In the genomic region with DNA sequence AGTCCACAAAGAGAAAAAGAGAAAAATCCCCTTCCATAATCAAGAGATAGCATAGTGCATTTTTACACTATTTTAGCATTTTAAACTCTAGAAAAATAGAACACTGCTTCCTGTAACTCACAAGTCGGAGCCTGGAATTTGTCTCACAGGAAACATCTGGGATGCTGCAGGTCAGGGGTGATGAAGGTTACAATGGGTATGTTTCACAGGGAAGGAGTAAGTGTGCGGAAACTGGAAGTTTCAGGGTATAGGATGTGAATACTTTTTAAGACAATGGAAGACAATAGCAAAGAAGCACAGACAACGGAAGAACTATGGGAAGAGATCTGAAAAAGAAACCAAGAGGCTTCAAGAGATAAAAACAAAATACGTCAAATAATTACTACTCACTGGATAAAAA, we compare ENCODE assay signal across 2 cellular contexts.
TF ChIP-seq lines count a peak whose summit lies in the region.

No MANE protein-coding gene starts in this region.

TF ChIP-seq in liver, 16 proteins besides CTCF, POLR2A, EP300 and RAD21 (continued from another document):
- TF ChIP-seq REST (IDR thresholded peaks at IDR 0.05) (no peak), RXRA (IDR thresholded peaks at IDR 0.05) (peak; percentile 20 to 22), EGR1 (IDR thresholded peaks at IDR 0.05; ENCODE audit: low read depth in 2 of 2) (no peak), FOXA1 (IDR thresholded peaks at IDR 0.05) (no peak)

TF ChIP-seq in HepG2, 621 proteins besides CTCF, POLR2A, EP300 and RAD21 (continued from another document):
- no peak for TF ChIP-seq TRAFD1 (CRISPR knock-in tag; IDR thresholded peaks at IDR 0.05; ENCODE audit: borderline replicate concordance)
- TF ChIP-seq ZBTB1 (CRISPR knock-in tag; IDR thresholded peaks at IDR 0.05; ENCODE audit: borderline replicate concordance) = no peak
- no peak for TF ChIP-seq GABPB1 (CRISPR knock-in tag; IDR thresholded peaks at IDR 0.05)
